In the genomic region with DNA sequence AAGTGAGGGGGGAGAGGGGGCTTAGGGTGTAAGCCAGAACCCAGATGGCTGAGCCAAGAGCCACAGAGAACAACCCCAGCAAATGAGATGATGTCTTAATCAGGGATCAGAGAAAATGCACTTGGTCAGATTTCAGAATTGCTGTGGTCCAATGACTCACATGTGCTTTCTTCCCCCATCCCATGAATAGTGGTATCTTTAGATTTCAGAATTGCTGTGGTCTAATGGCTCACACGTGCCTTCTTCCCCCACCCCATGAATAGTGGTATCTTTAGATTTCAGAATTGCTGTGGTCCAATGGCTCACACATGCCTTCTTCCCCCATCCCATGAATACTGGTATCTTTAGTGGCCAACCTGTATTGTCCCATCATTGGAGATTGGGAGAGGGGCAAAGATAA, we compare ENCODE assay signal across 1 cellular context.
TF ChIP-seq lines count a peak whose summit lies in the region.

No MANE protein-coding gene starts in this region.

TF ChIP-seq in HepG2, 621 proteins besides CTCF, POLR2A, EP300 and RAD21:
- TF ChIP-seq, protein P1, sequence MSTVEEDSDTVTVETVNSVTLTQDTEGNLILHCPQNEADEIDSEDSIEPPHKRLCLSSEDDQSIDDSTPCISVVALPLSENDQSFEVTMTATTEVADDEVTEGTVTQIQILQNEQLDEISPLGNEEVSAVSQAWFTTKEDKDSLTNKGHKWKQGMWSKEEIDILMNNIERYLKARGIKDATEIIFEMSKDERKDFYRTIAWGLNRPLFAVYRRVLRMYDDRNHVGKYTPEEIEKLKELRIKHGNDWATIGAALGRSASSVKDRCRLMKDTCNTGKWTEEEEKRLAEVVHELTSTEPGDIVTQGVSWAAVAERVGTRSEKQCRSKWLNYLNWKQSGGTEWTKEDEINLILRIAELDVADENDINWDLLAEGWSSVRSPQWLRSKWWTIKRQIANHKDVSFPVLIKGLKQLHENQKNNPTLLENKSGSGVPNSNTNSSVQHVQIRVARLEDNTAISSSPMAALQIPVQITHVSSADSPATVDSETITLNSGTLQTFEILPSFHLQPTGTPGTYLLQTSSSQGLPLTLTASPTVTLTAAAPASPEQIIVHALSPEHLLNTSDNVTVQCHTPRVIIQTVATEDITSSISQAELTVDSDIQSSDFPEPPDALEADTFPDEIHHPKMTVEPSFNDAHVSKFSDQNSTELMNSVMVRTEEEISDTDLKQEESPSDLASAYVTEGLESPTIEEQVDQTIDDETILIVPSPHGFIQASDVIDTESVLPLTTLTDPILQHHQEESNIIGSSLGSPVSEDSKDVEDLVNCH (CRISPR knock-in tag; IDR thresholded peaks at IDR 0.05), result no peak
- TF ChIP-seq, protein P2, sequence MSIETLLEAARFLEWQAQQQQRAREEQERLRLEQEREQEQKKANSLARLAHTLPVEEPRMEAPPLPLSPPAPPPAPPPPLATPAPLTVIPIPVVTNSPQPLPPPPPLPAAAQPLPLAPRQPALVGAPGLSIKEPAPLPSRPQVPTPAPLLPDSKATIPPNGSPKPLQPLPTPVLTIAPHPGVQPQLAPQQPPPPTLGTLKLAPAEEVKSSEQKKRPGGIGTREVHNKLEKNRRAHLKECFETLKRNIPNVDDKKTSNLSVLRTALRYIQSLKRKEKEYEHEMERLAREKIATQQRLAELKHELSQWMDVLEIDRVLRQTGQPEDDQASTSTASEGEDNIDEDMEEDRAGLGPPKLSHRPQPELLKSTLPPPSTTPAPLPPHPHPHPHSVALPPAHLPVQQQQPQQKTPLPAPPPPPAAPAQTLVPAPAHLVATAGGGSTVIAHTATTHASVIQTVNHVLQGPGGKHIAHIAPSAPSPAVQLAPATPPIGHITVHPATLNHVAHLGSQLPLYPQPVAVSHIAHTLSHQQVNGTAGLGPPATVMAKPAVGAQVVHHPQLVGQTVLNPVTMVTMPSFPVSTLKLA (IDR thresholded peaks at IDR 0.05), result peak; percentile 80
